ENCODE assay signal across 9 cellular contexts in genomic region chr2:234463626-234464290, GRCh38. TPM values are rescaled to one million over a fixed set of nuclear protein-coding genes. Genes with fewer than 3 reads are reported as not detected.
A peak's percentile ranks its signal among the peaks of the same experiment; 100 is the strongest.
DNase-seq lines count a peak whose midpoint lies in the region; ATAC-seq and TF ChIP-seq lines count a peak whose summit lies in the region.
"Had no signal": no experiment of that assay in that cellular context is flagged by ENCODE, and none has a peak within 500 bp of the region (broad histone marks: within the 10 kb centered on the region; RNA-seq: fewer than 3 reads in every experiment).

No MANE protein-coding gene starts in this region.

- no peaks in the 10 kb centered on the region for H3K27me3 ChIP-seq in SK-N-SH (ENCODE audit: insufficient read depth)

- H3K4me3 Mint-ChIP-seq in stimulated activated memory B cell treated with anti-CD40 and anti-IgM and Interleukin-4, amounts not matched to agents 10 μg/mL and 1 μg/mL and 100 μg/mL, for 72 hours, result no peak overlapping the region

- no peaks in the 10 kb centered on the region for H3K9me3 Mint-ChIP-seq in stimulated activated memory B cell treated with anti-CD40 and anti-IgM and Interleukin-4, amounts not matched to agents 10 μg/mL and 1 μg/mL and 100 μg/mL, for 72 hours

- H4K20me1 ChIP-seq in SK-N-SH (ENCODE audit: insufficient read depth), result no peaks in the 10 kb centered on the region

- no peak for ATAC-seq in stimulated activated memory B cell treated with anti-CD40 and anti-IgM and Interleukin-4, amounts not matched to agents 10 μg/mL and 1 μg/mL and 100 μg/mL, for 72 hours
- no peak for ATAC-seq in GM19395 (IDR thresholded peaks at IDR 0.05; ENCODE audit: unreplicated experiment)
- no peak for ATAC-seq in omental fat pad (ENCODE audit: low FRiP score)

- no peak overlapping the region for H2AFZ ChIP-seq in SK-N-SH (ENCODE audit: low read depth)

- 0 out of 2 replicates have a peak, but pooled peaks have one; percentile 11 for TF ChIP-seq RAD21 in SK-N-SH (IDR thresholded peaks at IDR 0.05; ENCODE audit: low read length)

- H3K9me3 ChIP-seq in SK-N-SH, result no peaks in the 10 kb centered on the region

- DNase-seq in H4 (ENCODE audit: low spot score) (peak; percentile 44), SK-N-SH (peak; percentile 73), omental fat pad (ENCODE audit: low spot score) (no peak), NCI-H446 (lab: John Stamatoyannopoulos, UW) (no peak)
- peak; percentile 81 for DNase-seq in activated naive CD4-positive, alpha-beta T cell treated with Interleukin-2 at 50 U/mL for 16 hours
- peak; percentile 75 for DNase-seq in stimulated activated CD4-positive, alpha-beta T cell treated with anti-CD3 and anti-CD28 coated beads, Interleukin-2, amount 100 ng/mL, for 4 hours (ENCODE audit: low read depth)
- DNase-seq: GDM1 had no signal

- peaks cover 11% of the 10 kb centered on the region for H3K4me1 Mint-ChIP-seq in stimulated activated memory B cell treated with anti-CD40 and anti-IgM and Interleukin-4, amounts not matched to agents 10 μg/mL and 1 μg/mL and 100 μg/mL, for 72 hours

- no peaks in the 10 kb centered on the region for H3K9me2 ChIP-seq in SK-N-SH

- no peak overlapping the region for H3K4me3 ChIP-seq in SK-N-SH (ENCODE audit: low read depth in 2 of 2, low read length in 1 of 2)

- TF ChIP-seq EP300 in SK-N-SH (IDR thresholded peaks at IDR 0.05; ENCODE audit: borderline replicate concordance in 1 of 2, low read depth in 1 of 2, low read length in 1 of 2), result peak in 1 of 2 experiments; percentile 80; a peak in 1 of 4 replicates

- H3F3A ChIP-seq in SK-N-SH (replicated peaks; ENCODE audit: insufficient read depth), result no peaks in the 10 kb centered on the region

- POLR2A ChIA-PET in SK-N-SH (lab: Yijun Ruan, JAX), result no interaction called here

- H3K27ac Mint-ChIP-seq in stimulated activated memory B cell treated with anti-CD40 and anti-IgM and Interleukin-4, amounts not matched to agents 10 μg/mL and 1 μg/mL and 100 μg/mL, for 72 hours, result no peak overlapping the region

- no peak for TF ChIP-seq CTCF in SK-N-SH (IDR thresholded peaks at IDR 0.05)
- no peak for TF ChIP-seq CTCF in omental fat pad (IDR thresholded peaks at IDR 0.05)

- peak overlapping the region in 1 of 2 experiments; percentile 62; a peak in 2 of 4 replicates for H3K27ac ChIP-seq in SK-N-SH (ENCODE audit: low read depth in 2 of 2, low read length in 1 of 2)

- no peak overlapping the region for H3K9ac ChIP-seq in SK-N-SH

- H3K36me3 Mint-ChIP-seq in stimulated activated memory B cell treated with anti-CD40 and anti-IgM and Interleukin-4, amounts not matched to agents 10 μg/mL and 1 μg/mL and 100 μg/mL, for 72 hours, result no peaks in the 10 kb centered on the region

- no peak overlapping the region for H3K4me2 ChIP-seq in SK-N-SH

- no peaks in the 10 kb centered on the region for H3K36me3 ChIP-seq in SK-N-SH (replicated peaks in 1 of 2; ENCODE audit: control insufficient read depth in 1 of 2, insufficient read depth in 2 of 2, low read length in 1 of 2)

- 43% methylated on average over 17 of the region's 17 CpGs for WGBS in SK-N-SH (ENCODE audit: low lambda C conversion rate)

- no peaks in the 10 kb centered on the region for H3K79me2 ChIP-seq in SK-N-SH (ENCODE audit: insufficient read depth)

- no peaks in the 10 kb centered on the region for H3K27me3 Mint-ChIP-seq in stimulated activated memory B cell treated with anti-CD40 and anti-IgM and Interleukin-4, amounts not matched to agents 10 μg/mL and 1 μg/mL and 100 μg/mL, for 72 hours

- CTCF ChIA-PET in SK-N-SH (lab: Yijun Ruan, JAX), result interaction anchor here (0.7 to 3.6 kb wide), 6 partner anchors 32 to 1283 kb away, joined by 3 to 11 read pairs (median 4); no protein-coding TSS in a partner anchor

- H3K4me1 ChIP-seq in SK-N-SH (ENCODE audit: control insufficient read depth in 1 of 2, insufficient read depth in 2 of 2, low read depth in 1 of 2, low read length in 1 of 2), result peaks cover 0 to 37% of the 10 kb centered on the region in 2 experiments; a peak in 2 of 4 replicates

TF ChIP-seq in SK-N-SH, 30 proteins besides CTCF, POLR2A, EP300 and RAD21:
- peak; percentile 96 for TF ChIP-seq GATA2 (CRISPR knock-in tag; IDR thresholded peaks at IDR 0.05)
- TF ChIP-seq ZBTB33 (IDR thresholded peaks at IDR 0.05; ENCODE audit: borderline replicate concordance, low read depth), result no peak
- peak; percentile 43 for TF ChIP-seq CHD2 (IDR thresholded peaks at IDR 0.05; ENCODE audit: low read length, partially characterized antibody)
- peak; percentile 82; the same call in 1 of the 2 replicates for TF ChIP-seq RCOR1 (IDR thresholded peaks at IDR 0.05; ENCODE audit: low read length)
- TF ChIP-seq MXI1 (IDR thresholded peaks at IDR 0.05; ENCODE audit: low read depth, low read length), result peak; percentile 86
- TF ChIP-seq FOXJ3 (CRISPR knock-in tag; IDR thresholded peaks at IDR 0.05), result 0 out of 2 replicates have a peak, but pooled peaks have one; percentile 79
- TF ChIP-seq USF1 (IDR thresholded peaks at IDR 0.05; ENCODE audit: borderline replicate concordance, low read depth), result no peak
- peak; percentile 16; the same call in 1 of the 2 replicates for TF ChIP-seq RFX5 (IDR thresholded peaks at IDR 0.05; ENCODE audit: low read length)

RNA-seq across cellular contexts. Expression of gene ARL4C, which starts 33.1 kb away (rescaled TPM):
- total RNA-seq in H4 (2014; rRNA removed; shearing (Covaris generic)), result 6.7 and 7.0 TPM in 2 replicates
- 20.6 and 24.0 TPM in 2 replicates for polyA plus RNA-seq in SK-N-SH (2012; rRNA removed)
- 22.6 and 24.1 TPM in 2 replicates for polyA plus RNA-seq in SK-N-SH (2012; cell fraction: cytosol; rRNA removed)
- 12.1 and 13.3 TPM in 2 replicates for polyA plus RNA-seq in SK-N-SH (2012; cell fraction: nucleus; rRNA removed)
- 10 to 100 TPM; 13.7 to 32.2 (median 19.3) TPM for total RNA-seq in omental fat pad

Comparison
In these comparisons a context has a peak if more than half of its experiments do, and no peak if none do; other contexts are left out.
1. DNase-seq: peak in H4 (single experiment), SK-N-SH (single experiment), activated naive CD4-positive, alpha-beta T cell treated with Interleukin-2 at 50 U/mL for 16 hours (single experiment) and stimulated activated CD4-positive, alpha-beta T cell treated with anti-CD3 and anti-CD28 coated beads, Interleukin-2, amount 100 ng/mL, for 4 hours (single experiment); none in omental fat pad (single experiment) and NCI-H446 (0 of 2).